3 cellular contexts compared by ENCODE assay signal in the genomic region with DNA sequence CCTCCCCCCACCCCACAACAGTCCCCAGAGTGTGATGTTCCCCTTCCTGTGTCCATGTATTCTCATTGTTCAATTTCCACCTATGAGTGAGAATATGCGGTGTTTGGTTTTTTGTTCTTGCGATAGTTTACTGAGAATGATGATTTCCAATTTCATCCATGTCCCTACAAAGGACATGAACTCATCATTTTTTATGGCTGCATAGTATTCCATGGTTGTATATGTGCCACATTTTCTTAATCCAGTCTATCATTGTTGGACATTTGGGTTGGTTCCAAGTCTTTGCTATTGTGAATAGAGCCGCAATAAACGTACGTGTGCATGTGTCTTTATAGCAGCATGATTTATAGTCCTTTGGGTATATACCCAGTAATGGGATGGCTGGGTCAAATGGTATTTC. TPM values are rescaled to one million over a fixed set of nuclear protein-coding genes. Genes with fewer than 3 reads are reported as not detected.
DNase-seq lines count a peak whose midpoint lies in the region; ATAC-seq, FAIRE-seq and TF ChIP-seq lines count a peak whose summit lies in the region.
"Not testable (repeated sequence)": the region's sequence is repeated elsewhere in the genome, so short reads cannot be mapped to it uniquely, and the experiment has no call there.

No MANE protein-coding gene starts in this region.

- H3K27me3 ChIP-seq in CD4-positive, alpha-beta T cell (ENCODE audit: control insufficient read depth, insufficient read depth, low read length); K562 (ENCODE audit: control insufficient read depth in 2 of 2, insufficient read depth in 2 of 2, low read length in 2 of 2): not testable (repeated sequence)

- peaks cover 86% of the 10 kb centered on the region for H3K36me3 Mint-ChIP-seq in CD4-positive, alpha-beta T cell (ENCODE audit: low read depth)

- not testable (repeated sequence) for FAIRE-seq in K562 (lab: Jason Lieb, UNC)

- H3K4me1 ChIP-seq in HEK293 (ENCODE audit: control insufficient read depth, insufficient read depth, low read length); K562 (replicated peaks in 1 of 2; ENCODE audit: control insufficient read depth in 2 of 2, insufficient read depth in 2 of 2, low read length in 2 of 2): not testable (repeated sequence)

- not testable (repeated sequence) for H3K4me2 ChIP-seq in K562 (ENCODE audit: insufficient read depth, low read length)

- CTCF ChIA-PET in CD4-positive, alpha-beta T cell (lab: Charles Lee); HEK293 (lab: Yijun Ruan, JAX); K562 (lab: Yijun Ruan, JAX; ENCODE audit: low intra/inter-chr PET ratio): not testable (repeated sequence)

- not testable (repeated sequence) for TF ChIP-seq POLR2A in K562 (conservative IDR thresholded peaks at IDR 0.05)

- H3K4me1 Mint-ChIP-seq in CD4-positive, alpha-beta T cell (ENCODE audit: low read depth) = peaks cover 85% of the 10 kb centered on the region

- DNase-seq in CD4-positive, alpha-beta T cell; K562 (ENCODE audit: extremely low read depth in 1 of 4, low spot score in 3 of 4): not testable (repeated sequence)

- H3K9me3 Mint-ChIP-seq in CD4-positive, alpha-beta T cell = not testable (repeated sequence)

- not testable (repeated sequence) for H4K20me1 ChIP-seq in K562 (replicated peaks; ENCODE audit: control insufficient read depth, insufficient read depth, low read length)

- not testable (repeated sequence) for H3K36me3 ChIP-seq in HEK293 (ENCODE audit: control insufficient read depth in 2 of 2, insufficient read depth in 1 of 2, low read length in 2 of 2)
- H3K36me3 ChIP-seq in K562 (ENCODE audit: control insufficient read depth, insufficient read depth, low read length) = peaks cover 45% of the 10 kb centered on the region

- in situ Hi-C loops in K562 (cut with MboI) = not testable (repeated sequence)

- not testable (repeated sequence) for H2AFZ ChIP-seq in K562 (ENCODE audit: low read depth, low read length)

- POLR2A ChIA-PET in CD4-positive, alpha-beta T cell (lab: Charles Lee); HEK293 (lab: Yijun Ruan, JAX); K562 (lab: Yijun Ruan, JAX): not testable (repeated sequence)

- BruUV-seq in K562 (replicated peaks; lab: Mats Ljungman, UMichigan) = not testable (repeated sequence)

- H3K27ac Mint-ChIP-seq in CD4-positive, alpha-beta T cell = peak overlapping the region; percentile 50

- H3K4me3 Mint-ChIP-seq in CD4-positive, alpha-beta T cell = not testable (repeated sequence)

- peaks cover 90% of the 10 kb centered on the region for H3K79me2 ChIP-seq in K562 (ENCODE audit: control insufficient read depth, insufficient read depth, low read length)

- H3K27me3 Mint-ChIP-seq in CD4-positive, alpha-beta T cell = not testable (repeated sequence)

- H3K4me3 ChIP-seq in HEK293 (ENCODE audit: low read depth, low read length); K562: not testable (repeated sequence)

- TF ChIP-seq CTCF in CD4-positive, alpha-beta T cell (IDR thresholded peaks at IDR 0.05); HEK293 (tag by site-specific recombination; IDR thresholded peaks at IDR 0.05); K562 (IDR thresholded peaks at IDR 0.05 in 2 of 3, conservative IDR thresholded peaks at IDR 0.05 in 1 of 3; ENCODE audit: insufficient read depth in 2 of 3, low read depth in 1 of 3, low read length in 3 of 3): not testable (repeated sequence)

- H3K27ac ChIP-seq in CD4-positive, alpha-beta T cell (ENCODE audit: low read depth, low read length); HEK293 (ENCODE audit: extremely low read depth, low read depth, low read length); K562 (ENCODE audit: extremely low read depth, low read depth, low read length): not testable (repeated sequence)

- not testable (repeated sequence) for ATAC-seq in CD4-positive, alpha-beta T cell (ENCODE audit: poor library complexity); K562

- not testable (repeated sequence) for H3K9me1 ChIP-seq in K562 (ENCODE audit: control insufficient read depth, insufficient read depth, low read length)

- TF ChIP-seq EP300 in K562 (IDR thresholded peaks at IDR 0.05; ENCODE audit: low read length) = not testable (repeated sequence)

- intact Hi-C loops in CD4-positive, alpha-beta T cell (cut with DNase I, micrococcal nuclease) = loop anchor here in 1 of 2 experiments (2.0 kb wide), 1 partner anchor 15 kb away; no protein-coding TSS in a partner anchor
- intact Hi-C loops in K562 (cut with micrococcal nuclease) = not testable (repeated sequence)

- not testable (repeated sequence) for H3K9ac ChIP-seq in K562 (ENCODE audit: insufficient read depth in 1 of 2, low read depth in 2 of 2, low read length in 2 of 2)

- not testable (repeated sequence) for TF ChIP-seq RAD21 in K562 (CRISPR knock-in tag; conservative IDR thresholded peaks at IDR 0.05 in 1 of 2, IDR thresholded peaks at IDR 0.05 in 1 of 2)

- 67% methylated on average over 3 of the region's 5 CpGs for WGBS in K562 (ENCODE audit: insufficient coverage, low coverage, missing lambda C conversion rate)

- H3K9me3 ChIP-seq in CD4-positive, alpha-beta T cell (ENCODE audit: control insufficient read depth, low read length); HEK293 (ENCODE audit: control insufficient read depth, insufficient read depth, low read depth, low read length); K562 (replicated peaks; ENCODE audit: control insufficient read depth, insufficient read depth, low read depth, low read length): not testable (repeated sequence)

TF ChIP-seq in HEK293, 187 proteins besides CTCF, POLR2A, EP300 and RAD21:
- TF ChIP-seq ZNF146 (tag by site-specific recombination; IDR thresholded peaks at IDR 0.05) = peak; percentile 89
- TF ChIP-seq ZNF580 (tag by site-specific recombination; IDR thresholded peaks at IDR 0.05) = peak; percentile 78; the same call in 1 of the 2 replicates

TF ChIP-seq in K562, 482 proteins besides CTCF, POLR2A, EP300 and RAD21:
- peak; percentile 36 for TF ChIP-seq ZNF146 (CRISPR knock-in tag; IDR thresholded peaks at IDR 0.05; ENCODE audit: unreplicated experiment)

RNA-seq across cellular contexts. Expression of gene CDC14A, which starts 21.6 kb away (rescaled TPM):
- 100 to 1,000 TPM; 174 to 182 TPM for total RNA-seq in CD4-positive, alpha-beta T cell
- 151 and 280 TPM in 2 replicates for total RNA-seq in K562 (2011; cell fraction: chromatin; rRNA removed; ENCODE audit: low replicate concordance)
- total RNA-seq in K562 (2011; cell fraction: nucleolus; rRNA removed) = 66.0 and 81.3 TPM in 2 replicates
- 113 TPM in 2 replicates for total RNA-seq in K562 (2011; cell fraction: nucleoplasm; rRNA removed)
- total RNA-seq in K562 (2014; rRNA removed) (20.7 and 23.6 TPM in 2 replicates), K562 (2014; rRNA removed; fragmentation: Illumina TruSeq; extraction: Trizol) (50.9 and 56.3 TPM in 2 replicates), K562 (2015; rRNA removed; fragmentation: Illumina TruSeq; extraction: Trizol) (38.7 and 42.7 TPM in 2 replicates), K562 (2021) (28.4 and 30.9 TPM in 2 replicates)
- polyA plus RNA-seq in K562 (2011; rRNA removed) (32.6 and 45.2 TPM in 2 replicates), K562 (2014; fragmentation: Illumina TruSeq; extraction: Trizol) (58.3 and 74.3 TPM in 2 replicates), K562 (2014; fragmentation: Nextera tagmentation; extraction: Ambion mirVana) (10 to 100 TPM; 17.0 to 33.4 TPM), K562 (2014; rRNA removed) (24.5 and 25.7 TPM in 2 replicates)
- polyA plus RNA-seq in K562 (2011; cell fraction: cytosol; rRNA removed) = 16.2 and 20.7 TPM in 2 replicates
- polyA plus RNA-seq in K562 (2011; cell fraction: nucleus; rRNA removed) = 39.5 and 41.7 TPM in 2 replicates
- polyA plus RNA-seq in K562 (2012) = 15.2 and 28.1 TPM in 2 replicates
- 87.6 and 93.7 TPM in 2 replicates for polyA minus RNA-seq in K562 (2011; rRNA and poly(A)+ RNA removed)
- polyA minus RNA-seq in K562 (2011; cell fraction: cytosol; rRNA and poly(A)+ RNA removed) = 21.4 and 28.6 TPM in 2 replicates
- polyA minus RNA-seq in K562 (2011; cell fraction: nucleus; rRNA and poly(A)+ RNA removed) = 96.7 and 136 TPM in 2 replicates
